In the genomic region with DNA sequence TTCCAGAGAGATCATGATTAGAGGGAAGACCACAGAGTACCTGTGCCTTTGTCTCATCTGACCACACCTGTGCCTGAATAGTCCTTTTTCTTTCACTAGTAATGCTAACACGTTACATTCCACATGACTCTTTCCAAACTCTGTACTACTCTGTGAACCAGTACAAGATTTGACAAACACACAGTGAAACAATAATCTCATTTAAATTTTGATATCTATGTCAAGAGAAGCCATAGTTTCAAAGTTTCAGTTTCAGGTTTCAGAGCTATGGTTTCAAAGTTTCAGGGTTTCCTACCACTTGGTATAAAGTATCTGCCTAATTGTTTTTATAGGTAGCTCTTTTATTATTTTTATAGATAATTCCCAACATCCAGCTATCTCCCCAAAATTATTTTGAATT, we compare ENCODE assay signal across 1 cellular context.
TF ChIP-seq lines count a peak whose summit lies in the region.

No MANE protein-coding gene starts in this region.

TF ChIP-seq in GM12878, 131 proteins besides CTCF, POLR2A, EP300 and RAD21 (continued from another document):
- TF ChIP-seq, protein P1, sequence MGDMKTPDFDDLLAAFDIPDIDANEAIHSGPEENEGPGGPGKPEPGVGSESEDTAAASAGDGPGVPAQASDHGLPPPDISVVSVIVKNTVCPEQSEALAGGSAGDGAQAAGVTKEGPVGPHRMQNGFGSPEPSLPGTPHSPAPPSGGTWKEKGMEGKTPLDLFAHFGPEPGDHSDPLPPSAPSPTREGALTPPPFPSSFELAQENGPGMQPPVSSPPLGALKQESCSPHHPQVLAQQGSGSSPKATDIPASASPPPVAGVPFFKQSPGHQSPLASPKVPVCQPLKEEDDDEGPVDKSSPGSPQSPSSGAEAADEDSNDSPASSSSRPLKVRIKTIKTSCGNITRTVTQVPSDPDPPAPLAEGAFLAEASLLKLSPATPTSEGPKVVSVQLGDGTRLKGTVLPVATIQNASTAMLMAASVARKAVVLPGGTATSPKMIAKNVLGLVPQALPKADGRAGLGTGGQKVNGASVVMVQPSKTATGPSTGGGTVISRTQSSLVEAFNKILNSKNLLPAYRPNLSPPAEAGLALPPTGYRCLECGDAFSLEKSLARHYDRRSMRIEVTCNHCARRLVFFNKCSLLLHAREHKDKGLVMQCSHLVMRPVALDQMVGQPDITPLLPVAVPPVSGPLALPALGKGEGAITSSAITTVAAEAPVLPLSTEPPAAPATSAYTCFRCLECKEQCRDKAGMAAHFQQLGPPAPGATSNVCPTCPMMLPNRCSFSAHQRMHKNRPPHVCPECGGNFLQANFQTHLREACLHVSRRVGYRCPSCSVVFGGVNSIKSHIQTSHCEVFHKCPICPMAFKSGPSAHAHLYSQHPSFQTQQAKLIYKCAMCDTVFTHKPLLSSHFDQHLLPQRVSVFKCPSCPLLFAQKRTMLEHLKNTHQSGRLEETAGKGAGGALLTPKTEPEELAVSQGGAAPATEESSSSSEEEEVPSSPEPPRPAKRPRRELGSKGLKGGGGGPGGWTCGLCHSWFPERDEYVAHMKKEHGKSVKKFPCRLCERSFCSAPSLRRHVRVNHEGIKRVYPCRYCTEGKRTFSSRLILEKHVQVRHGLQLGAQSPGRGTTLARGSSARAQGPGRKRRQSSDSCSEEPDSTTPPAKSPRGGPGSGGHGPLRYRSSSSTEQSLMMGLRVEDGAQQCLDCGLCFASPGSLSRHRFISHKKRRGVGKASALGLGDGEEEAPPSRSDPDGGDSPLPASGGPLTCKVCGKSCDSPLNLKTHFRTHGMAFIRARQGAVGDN (IDR thresholded peaks at IDR 0.05), result no peak
- no peak for TF ChIP-seq LARP7 (IDR thresholded peaks at IDR 0.05)
- no peak for TF ChIP-seq GATAD2B (conservative IDR thresholded peaks at IDR 0.05; ENCODE audit: low read depth)
- no peak for TF ChIP-seq SMARCA5 (IDR thresholded peaks at IDR 0.05)
- TF ChIP-seq, protein P2, sequence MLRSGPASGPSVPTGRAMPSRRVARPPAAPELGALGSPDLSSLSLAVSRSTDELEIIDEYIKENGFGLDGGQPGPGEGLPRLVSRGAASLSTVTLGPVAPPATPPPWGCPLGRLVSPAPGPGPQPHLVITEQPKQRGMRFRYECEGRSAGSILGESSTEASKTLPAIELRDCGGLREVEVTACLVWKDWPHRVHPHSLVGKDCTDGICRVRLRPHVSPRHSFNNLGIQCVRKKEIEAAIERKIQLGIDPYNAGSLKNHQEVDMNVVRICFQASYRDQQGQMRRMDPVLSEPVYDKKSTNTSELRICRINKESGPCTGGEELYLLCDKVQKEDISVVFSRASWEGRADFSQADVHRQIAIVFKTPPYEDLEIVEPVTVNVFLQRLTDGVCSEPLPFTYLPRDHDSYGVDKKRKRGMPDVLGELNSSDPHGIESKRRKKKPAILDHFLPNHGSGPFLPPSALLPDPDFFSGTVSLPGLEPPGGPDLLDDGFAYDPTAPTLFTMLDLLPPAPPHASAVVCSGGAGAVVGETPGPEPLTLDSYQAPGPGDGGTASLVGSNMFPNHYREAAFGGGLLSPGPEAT (IDR thresholded peaks at IDR 0.05; ENCODE audit: low read depth), result no peak
- TF ChIP-seq, protein P3, sequence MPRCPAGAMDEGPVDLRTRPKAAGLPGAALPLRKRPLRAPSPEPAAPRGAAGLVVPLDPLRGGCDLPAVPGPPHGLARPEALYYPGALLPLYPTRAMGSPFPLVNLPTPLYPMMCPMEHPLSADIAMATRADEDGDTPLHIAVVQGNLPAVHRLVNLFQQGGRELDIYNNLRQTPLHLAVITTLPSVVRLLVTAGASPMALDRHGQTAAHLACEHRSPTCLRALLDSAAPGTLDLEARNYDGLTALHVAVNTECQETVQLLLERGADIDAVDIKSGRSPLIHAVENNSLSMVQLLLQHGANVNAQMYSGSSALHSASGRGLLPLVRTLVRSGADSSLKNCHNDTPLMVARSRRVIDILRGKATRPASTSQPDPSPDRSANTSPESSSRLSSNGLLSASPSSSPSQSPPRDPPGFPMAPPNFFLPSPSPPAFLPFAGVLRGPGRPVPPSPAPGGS (IDR thresholded peaks at IDR 0.05; ENCODE audit: borderline replicate concordance, insufficient read depth, low read depth, low read length, poor library complexity, severe bottlenecking), result no peak
- no peak for TF ChIP-seq POLR2AphosphoS2 (IDR thresholded peaks at IDR 0.05; ENCODE audit: low read depth, low read length)
- TF ChIP-seq, protein P4, sequence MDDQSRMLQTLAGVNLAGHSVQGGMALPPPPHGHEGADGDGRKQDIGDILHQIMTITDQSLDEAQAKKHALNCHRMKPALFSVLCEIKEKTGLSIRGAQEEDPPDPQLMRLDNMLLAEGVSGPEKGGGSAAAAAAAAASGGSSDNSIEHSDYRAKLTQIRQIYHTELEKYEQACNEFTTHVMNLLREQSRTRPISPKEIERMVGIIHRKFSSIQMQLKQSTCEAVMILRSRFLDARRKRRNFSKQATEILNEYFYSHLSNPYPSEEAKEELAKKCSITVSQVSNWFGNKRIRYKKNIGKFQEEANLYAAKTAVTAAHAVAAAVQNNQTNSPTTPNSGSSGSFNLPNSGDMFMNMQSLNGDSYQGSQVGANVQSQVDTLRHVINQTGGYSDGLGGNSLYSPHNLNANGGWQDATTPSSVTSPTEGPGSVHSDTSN (IDR thresholded peaks at IDR 0.05; ENCODE audit: insufficient replicate concordance, low read depth, low read length), result no peak
- TF ChIP-seq, protein P5, sequence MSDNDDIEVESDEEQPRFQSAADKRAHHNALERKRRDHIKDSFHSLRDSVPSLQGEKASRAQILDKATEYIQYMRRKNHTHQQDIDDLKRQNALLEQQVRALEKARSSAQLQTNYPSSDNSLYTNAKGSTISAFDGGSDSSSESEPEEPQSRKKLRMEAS (IDR thresholded peaks at IDR 0.05; ENCODE audit: low read depth, low read length), result no peak
- no peak for TF ChIP-seq KDM1A (IDR thresholded peaks at IDR 0.05; ENCODE audit: borderline replicate concordance)
- TF ChIP-seq, protein P6, sequence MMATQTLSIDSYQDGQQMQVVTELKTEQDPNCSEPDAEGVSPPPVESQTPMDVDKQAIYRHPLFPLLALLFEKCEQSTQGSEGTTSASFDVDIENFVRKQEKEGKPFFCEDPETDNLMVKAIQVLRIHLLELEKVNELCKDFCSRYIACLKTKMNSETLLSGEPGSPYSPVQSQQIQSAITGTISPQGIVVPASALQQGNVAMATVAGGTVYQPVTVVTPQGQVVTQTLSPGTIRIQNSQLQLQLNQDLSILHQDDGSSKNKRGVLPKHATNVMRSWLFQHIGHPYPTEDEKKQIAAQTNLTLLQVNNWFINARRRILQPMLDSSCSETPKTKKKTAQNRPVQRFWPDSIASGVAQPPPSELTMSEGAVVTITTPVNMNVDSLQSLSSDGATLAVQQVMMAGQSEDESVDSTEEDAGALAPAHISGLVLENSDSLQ (IDR thresholded peaks at IDR 0.05), result no peak
- TF ChIP-seq, protein P7, sequence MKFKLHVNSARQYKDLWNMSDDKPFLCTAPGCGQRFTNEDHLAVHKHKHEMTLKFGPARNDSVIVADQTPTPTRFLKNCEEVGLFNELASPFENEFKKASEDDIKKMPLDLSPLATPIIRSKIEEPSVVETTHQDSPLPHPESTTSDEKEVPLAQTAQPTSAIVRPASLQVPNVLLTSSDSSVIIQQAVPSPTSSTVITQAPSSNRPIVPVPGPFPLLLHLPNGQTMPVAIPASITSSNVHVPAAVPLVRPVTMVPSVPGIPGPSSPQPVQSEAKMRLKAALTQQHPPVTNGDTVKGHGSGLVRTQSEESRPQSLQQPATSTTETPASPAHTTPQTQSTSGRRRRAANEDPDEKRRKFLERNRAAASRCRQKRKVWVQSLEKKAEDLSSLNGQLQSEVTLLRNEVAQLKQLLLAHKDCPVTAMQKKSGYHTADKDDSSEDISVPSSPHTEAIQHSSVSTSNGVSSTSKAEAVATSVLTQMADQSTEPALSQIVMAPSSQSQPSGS (IDR thresholded peaks at IDR 0.05; ENCODE audit: low read length), result no peak
- no peak for TF ChIP-seq MTA3 (IDR thresholded peaks at IDR 0.05; ENCODE audit: borderline replicate concordance, low read length)
- TF ChIP-seq, protein P8, sequence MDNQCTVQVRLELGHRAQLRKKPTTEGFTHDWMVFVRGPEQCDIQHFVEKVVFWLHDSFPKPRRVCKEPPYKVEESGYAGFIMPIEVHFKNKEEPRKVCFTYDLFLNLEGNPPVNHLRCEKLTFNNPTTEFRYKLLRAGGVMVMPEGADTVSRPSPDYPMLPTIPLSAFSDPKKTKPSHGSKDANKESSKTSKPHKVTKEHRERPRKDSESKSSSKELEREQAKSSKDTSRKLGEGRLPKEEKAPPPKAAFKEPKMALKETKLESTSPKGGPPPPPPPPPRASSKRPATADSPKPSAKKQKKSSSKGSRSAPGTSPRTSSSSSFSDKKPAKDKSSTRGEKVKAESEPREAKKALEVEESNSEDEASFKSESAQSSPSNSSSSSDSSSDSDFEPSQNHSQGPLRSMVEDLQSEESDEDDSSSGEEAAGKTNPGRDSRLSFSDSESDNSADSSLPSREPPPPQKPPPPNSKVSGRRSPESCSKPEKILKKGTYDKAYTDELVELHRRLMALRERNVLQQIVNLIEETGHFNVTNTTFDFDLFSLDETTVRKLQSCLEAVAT (IDR thresholded peaks at IDR 0.05), result no peak
- TF ChIP-seq CHD2 (IDR thresholded peaks at IDR 0.05; ENCODE audit: borderline replicate concordance, low read depth, low read length), result no peak
